In genomic region chr9:129170229-129170628, GRCh38 we compare ENCODE assay signal across 16 cellular contexts. TPM values are rescaled to one million over a fixed set of nuclear protein-coding genes. Genes with fewer than 3 reads are reported as not detected.
A peak's percentile ranks its signal among the peaks of the same experiment; 100 is the strongest.
DNase-seq lines count a peak whose midpoint lies in the region; ATAC-seq, FAIRE-seq and TF ChIP-seq lines count a peak whose summit lies in the region.
"Had no signal": no experiment of that assay in that cellular context is flagged by ENCODE, and none has a peak within 500 bp of the region (broad histone marks: within the 10 kb centered on the region; RNA-seq: fewer than 3 reads in every experiment).

No MANE protein-coding gene starts in this region.

- no peak for TF ChIP-seq RAD21 in GM12878 (IDR thresholded peaks at IDR 0.05; ENCODE audit: insufficient read depth, low read depth, low read length)

- no peak for TF ChIP-seq POLR2A in GM12878 (IDR thresholded peaks at IDR 0.05; ENCODE audit: low read depth, low read length)

- no peaks in the 10 kb centered on the region for H3K36me3 Mint-ChIP-seq in activated T-cell treated with anti-CD3 and anti-CD28 coated beads, Interleukin-2, amount 50 U/mL, for 4 hours (ENCODE audit: insufficient read depth)
- H3K36me3 Mint-ChIP-seq: naive thymus-derived CD4-positive, alpha-beta T cell had no signal

- H3K4me3 Mint-ChIP-seq in activated T-cell treated with anti-CD3 and anti-CD28 coated beads, Interleukin-2, amount 50 U/mL, for 4 hours: no peak overlapping the region
- H3K4me3 Mint-ChIP-seq: activated T-cell treated with anti-CD3 and anti-CD28 coated beads, Interleukin-2, amount 50 U/mL, for 72 hours; naive thymus-derived CD4-positive, alpha-beta T cell had no signal

- no peak for TF ChIP-seq EP300 in GM12878 (IDR thresholded peaks at IDR 0.05; ENCODE audit: borderline replicate concordance in 1 of 2, control insufficient read depth in 1 of 2, low read depth in 2 of 2, low read length in 2 of 2)

- H3K4me1 ChIP-seq in GM12878 (ENCODE audit: control insufficient read depth, insufficient read depth, low read length) (peaks cover 19% of the 10 kb centered on the region; the same call in 1 of the 2 replicates), osteoblast (ENCODE audit: insufficient read depth, low read length) (peaks cover 52% of the 10 kb centered on the region), left ventricle myocardium inferior (peaks cover 51% of the 10 kb centered on the region)

- TF ChIP-seq CTCF in GM12878 (IDR thresholded peaks at IDR 0.05 in 2 of 3, conservative IDR thresholded peaks at IDR 0.05 in 1 of 3; ENCODE audit: control insufficient read depth in 2 of 3, extremely low read depth in 1 of 3, insufficient read depth in 1 of 3, low read depth in 3 of 3, low read length in 3 of 3) (no peak), osteoblast (IDR thresholded peaks at IDR 0.05; ENCODE audit: extremely low read depth, low read depth, low read length) (no peak), left ventricle myocardium inferior (IDR thresholded peaks at IDR 0.05; ENCODE audit: borderline replicate concordance) (no peak)

- H3K4me3 ChIP-seq in GM12878 (no peak overlapping the region), osteoblast (ENCODE audit: insufficient read depth, low read length) (no peak overlapping the region), left ventricle myocardium inferior (no peak overlapping the region)

- intact Hi-C loops in GM12878 (cut with micrococcal nuclease; ENCODE audit: unreplicated experiment): loop anchor here (10.0 kb wide), 2 partner anchors 325 to 445 kb away; no protein-coding TSS in a partner anchor
- intact Hi-C loops in left ventricle myocardium inferior (cut with micrococcal nuclease): loop anchor here (10.0 kb wide), 1 partner anchor 315 kb away; no protein-coding TSS in a partner anchor

- peaks cover 17% of the 10 kb centered on the region for H3K4me1 Mint-ChIP-seq in activated T-cell treated with anti-CD3 and anti-CD28 coated beads, Interleukin-2, amount 50 U/mL, for 4 hours (ENCODE audit: low read depth)

- no TSS peak for BruUV-seq in GM12878 (replicated peaks; lab: Mats Ljungman, UMichigan)

- H3K27me3 ChIP-seq in GM12878 (replicated peaks in 1 of 2; ENCODE audit: control insufficient read depth in 2 of 2, insufficient read depth in 2 of 2, low read length in 1 of 2) (peaks cover 2 to 3% of the 10 kb centered on the region in 2 experiments; a peak in 2 of 4 replicates), osteoblast (ENCODE audit: insufficient read depth, low read length) (no peaks in the 10 kb centered on the region), left ventricle myocardium inferior (ENCODE audit: low read depth) (no peaks in the 10 kb centered on the region)

- DNase-seq in EL (peak; percentile 48), M059J (ENCODE audit: low read depth) (peak; percentile 73), GM12878 (ENCODE audit: low read depth, low spot score) (no peak), osteoblast (ENCODE audit: insufficient read length, low spot score, missing footprints) (peak; percentile 72), NCI-H1436 (lab: John Stamatoyannopoulos, UW) (no peak), left ventricle myocardium inferior (no peak)
- no peak for DNase-seq in activated T-cell treated with anti-CD3 and anti-CD28 coated beads, Interleukin-2, amount 50 U/mL, for 4 hours
- DNase-seq: activated CD4-positive, CD25-positive, alpha-beta regulatory T cell treated with anti-CD3 and anti-CD28 coated beads, Interleukin-2, amount 50 U/mL, for 72 hours; activated T-cell treated with anti-CD3 and anti-CD28 coated beads, Interleukin-2, amount 50 U/mL, for 72 hours; effector memory CD4-positive, alpha-beta T cell; left colon; naive thymus-derived CD4-positive, alpha-beta T cell; NCI-H1048; retina; stimulated activated CD4-positive, alpha-beta T cell treated with anti-CD3 and anti-CD28 coated beads, Interleukin-4, amount 100 ng/mL, for 4 hours; stimulated activated naive CD4-positive, alpha-beta T cell had no signal

- H3K9ac ChIP-seq in GM12878 (ENCODE audit: control insufficient read depth, insufficient read depth, low read length): no peak overlapping the region

- no peaks in the 10 kb centered on the region for H3K79me2 ChIP-seq in GM12878 (ENCODE audit: control insufficient read depth, insufficient read depth, low read length)
- H3K79me2 ChIP-seq in osteoblast (ENCODE audit: insufficient read depth, low read length): no peaks in the 10 kb centered on the region

- 11% methylated on average over 6 of the region's 6 CpGs for WGBS in GM12878 (ENCODE audit: insufficient coverage, insufficient replicate concordance, low lambda C conversion rate, missing lambda C conversion rate)

- FAIRE-seq in GM12878 (lab: Jason Lieb, UNC): peak; percentile 7

- H3K36me3 ChIP-seq in GM12878 (ENCODE audit: control insufficient read depth in 2 of 2, insufficient read depth in 2 of 2, low read length in 1 of 2): no peaks in the 10 kb centered on the region
- no peaks in the 10 kb centered on the region for H3K36me3 ChIP-seq in osteoblast (ENCODE audit: insufficient read depth, low read length)
- no peaks in the 10 kb centered on the region for H3K36me3 ChIP-seq in left ventricle myocardium inferior

- SMC1A ChIA-PET in GM12878 (lab: Charles Lee; ENCODE audit: uncharacterized antibody, unreplicated experiment): interaction anchor here (0.9 to 9.1 kb wide), 3 partner anchors 29 to 455 kb away, joined by 4 to 116 read pairs (median 4); partner anchors contain the start of gene NTMT1

- H3K27ac ChIP-seq in GM12878 (ENCODE audit: control insufficient read depth, insufficient read depth): no peak overlapping the region
- H3K27ac ChIP-seq in osteoblast (ENCODE audit: low read depth, low read length): no peak overlapping the region
- no peak overlapping the region for H3K27ac ChIP-seq in left ventricle myocardium inferior (replicated peaks)

- H2AFZ ChIP-seq in GM12878 (ENCODE audit: control insufficient read depth, low read depth, low read length) (no peak overlapping the region), osteoblast (ENCODE audit: low read length) (no peak overlapping the region)

- RAD21 ChIA-PET in GM12878 (lab: Charles Lee; ENCODE audit: unreplicated experiment): interaction anchor here (1.1 to 10.4 kb wide), 3 partner anchors 9 to 455 kb away, joined by 3 to 197 read pairs (median 4); no protein-coding TSS in a partner anchor

- CTCF ChIA-PET in GM12878 (lab: Yijun Ruan, JAX): interaction anchor here (1.0 to 13.1 kb wide), 4 partner anchors 28 to 455 kb away, joined by 3 to 273 read pairs (median 38); no protein-coding TSS in a partner anchor

- POLR2A ChIA-PET in GM12878 (lab: Charles Lee): interaction anchor here (0.7 to 1.0 kb wide), 2 partner anchors 29 to 30 kb away, joined by 4 read pairs; no protein-coding TSS in a partner anchor

- in situ Hi-C loops in GM12878 (cut with MboI): loop anchor here (5.0 kb wide), 1 partner anchor 442 kb away; no protein-coding TSS in a partner anchor

- ATAC-seq in GM12878: peak; percentile 18; the same call in 2 of the 3 replicates
- no peak for ATAC-seq in activated T-cell treated with anti-CD3 and anti-CD28 coated beads, Interleukin-2, amount 50 U/mL, for 4 hours
- ATAC-seq: left colon; naive thymus-derived CD4-positive, alpha-beta T cell had no signal

- no peaks in the 10 kb centered on the region for H3K9me3 ChIP-seq in GM12878 (replicated peaks; ENCODE audit: control insufficient read depth, insufficient read depth, low read length)
- no peaks in the 10 kb centered on the region for H3K9me3 ChIP-seq in osteoblast (ENCODE audit: low read depth, low read length)
- no peaks in the 10 kb centered on the region for H3K9me3 ChIP-seq in left ventricle myocardium inferior (replicated peaks)

- H3K4me2 ChIP-seq in GM12878 (ENCODE audit: control insufficient read depth, insufficient read depth): 0 out of 2 replicates have a peak overlapping the region, but pooled peaks have one; percentile 3
- H3K4me2 ChIP-seq in osteoblast (ENCODE audit: insufficient read depth, low read length): peak overlapping the region; percentile 32

- H4K20me1 ChIP-seq in GM12878 (ENCODE audit: control insufficient read depth, insufficient read depth) (no peaks in the 10 kb centered on the region), osteoblast (ENCODE audit: insufficient read depth, low read length) (no peaks in the 10 kb centered on the region)

- no peaks in the 10 kb centered on the region for H3K9me3 Mint-ChIP-seq in activated T-cell treated with anti-CD3 and anti-CD28 coated beads, Interleukin-2, amount 50 U/mL, for 4 hours
- H3K9me3 Mint-ChIP-seq: activated T-cell treated with anti-CD3 and anti-CD28 coated beads, Interleukin-2, amount 50 U/mL, for 72 hours; naive thymus-derived CD4-positive, alpha-beta T cell had no signal

- peaks cover 4% of the 10 kb centered on the region for H3K27me3 Mint-ChIP-seq in activated T-cell treated with anti-CD3 and anti-CD28 coated beads, Interleukin-2, amount 50 U/mL, for 4 hours (ENCODE audit: low read depth)

RNA-seq across cellular contexts. Expression of gene IER5L, which starts 7.8 kb away (rescaled TPM):
- 43.1 and 75.3 TPM in 2 replicates for total RNA-seq in M059J (2014; rRNA removed; shearing (Covaris generic))
- 1.3 and 1.4 TPM in 2 replicates for total RNA-seq in GM12878 (2013; cell fraction: nucleolus; rRNA removed)
- 1.4 and 1.7 TPM in 2 replicates for total RNA-seq in GM12878 (2014; rRNA removed)
- 0.09 and 0.14 TPM in 2 replicates for total RNA-seq in GM12878 (2014; rRNA removed; fragmentation: Illumina TruSeq; extraction: Trizol)
- 1.2 TPM in 2 replicates for total RNA-seq in GM12878 (2021)
- polyA plus RNA-seq in GM12878 (2011; ENCODE audit: low read depth): not detected
- polyA plus RNA-seq in GM12878 (2011; rRNA removed): 0.35 and 0.52 TPM in 2 replicates
- 0.49 and 0.57 TPM in 2 replicates for polyA plus RNA-seq in GM12878 (2011; cell fraction: cytosol; rRNA removed)
- 1.2 and 1.7 TPM in 2 replicates for polyA plus RNA-seq in GM12878 (2011; cell fraction: nucleus; rRNA removed)
- polyA plus RNA-seq in GM12878 (2012): 0.22 and 0.31 TPM in 2 replicates
- polyA plus RNA-seq in GM12878 (2014; fragmentation: Illumina TruSeq; extraction: Trizol): 0.04 TPM in 1 of 2 replicates, not detected in the other
- under 1 TPM; 0.08 to 0.13 TPM for polyA plus RNA-seq in GM12878 (2014; fragmentation: Nextera tagmentation; extraction: Ambion mirVana)
- polyA plus RNA-seq in GM12878 (2014; rRNA removed): 0.67 and 1.2 TPM in 2 replicates
- under 1 TPM; 0.13 to 0.20 TPM for polyA plus RNA-seq in GM12878 (2016; fragmentation: Nextera tagmentation; extraction: Ambion mirVana)
- polyA minus RNA-seq in GM12878 (2011; rRNA and poly(A)+ RNA removed): 0.15 and 0.36 TPM in 2 replicates
- 0.83 and 0.94 TPM in 2 replicates for polyA minus RNA-seq in GM12878 (2011; cell fraction: cytosol; rRNA and poly(A)+ RNA removed)
- 2.7 and 4.0 TPM in 2 replicates for polyA minus RNA-seq in GM12878 (2011; cell fraction: nucleus; rRNA and poly(A)+ RNA removed)
- 86.1 and 104 TPM in 2 replicates for total RNA-seq in osteoblast
- total RNA-seq in activated T-cell treated with anti-CD3 and anti-CD28 coated beads, Interleukin-2, amount 50 U/mL, for 4 hours: 1 to 10 TPM; 1.6 to 1.9 (median 1.8) TPM
- total RNA-seq in left ventricle myocardium inferior: 3.8 TPM

RNA-seq across cellular contexts. Expression of gene PTPA, which starts 59.0 kb away (rescaled TPM):
- 106 and 152 TPM in 2 replicates for total RNA-seq in M059J (2014; rRNA removed; shearing (Covaris generic))
- 38.9 and 47.5 TPM in 2 replicates for total RNA-seq in GM12878 (2013; cell fraction: nucleolus; rRNA removed)
- 86.2 and 91.7 TPM in 2 replicates for total RNA-seq in GM12878 (2014; rRNA removed)
- total RNA-seq in GM12878 (2014; rRNA removed; fragmentation: Illumina TruSeq; extraction: Trizol): 42.9 and 45.6 TPM in 2 replicates
- 91.3 and 100 TPM in 2 replicates for total RNA-seq in GM12878 (2021)
- polyA plus RNA-seq in GM12878 (2011; ENCODE audit: low read depth): 22.8 TPM
- polyA plus RNA-seq in GM12878 (2011; rRNA removed): 90.9 and 111 TPM in 2 replicates
- polyA plus RNA-seq in GM12878 (2011; cell fraction: cytosol; rRNA removed): 132 and 151 TPM in 2 replicates
- 121 and 122 TPM in 2 replicates for polyA plus RNA-seq in GM12878 (2011; cell fraction: nucleus; rRNA removed)
- polyA plus RNA-seq in GM12878 (2012): 35.0 and 40.3 TPM in 2 replicates
- 56.2 and 61.6 TPM in 2 replicates for polyA plus RNA-seq in GM12878 (2014; fragmentation: Illumina TruSeq; extraction: Trizol)
- 1 to 10 TPM; 1.6 to 3.2 TPM for polyA plus RNA-seq in GM12878 (2014; fragmentation: Nextera tagmentation; extraction: Ambion mirVana)
- 69.6 and 81.5 TPM in 2 replicates for polyA plus RNA-seq in GM12878 (2014; rRNA removed)
- 10 to 100 TPM; 48.3 to 54.0 TPM for polyA plus RNA-seq in GM12878 (2016; fragmentation: Nextera tagmentation; extraction: Ambion mirVana)
- 86.4 and 110 TPM in 2 replicates for polyA minus RNA-seq in GM12878 (2011; rRNA and poly(A)+ RNA removed)
- 42.0 and 43.0 TPM in 2 replicates for polyA minus RNA-seq in GM12878 (2011; cell fraction: cytosol; rRNA and poly(A)+ RNA removed)
- polyA minus RNA-seq in GM12878 (2011; cell fraction: nucleus; rRNA and poly(A)+ RNA removed): 38.0 and 50.2 TPM in 2 replicates
- total RNA-seq in osteoblast: 64.8 and 73.5 TPM in 2 replicates
- 10 to 100 TPM; 80.7 to 90.2 (median 89.9) TPM for total RNA-seq in activated T-cell treated with anti-CD3 and anti-CD28 coated beads, Interleukin-2, amount 50 U/mL, for 4 hours
- 162 TPM for total RNA-seq in left ventricle myocardium inferior

RNA-seq across cellular contexts. Expression of gene CRAT, which starts 59.6 kb away (rescaled TPM):
- 39.3 and 46.0 TPM in 2 replicates for total RNA-seq in M059J (2014; rRNA removed; shearing (Covaris generic))
- total RNA-seq in GM12878 (2013; cell fraction: nucleolus; rRNA removed): 0.59 and 1.1 TPM in 2 replicates
- total RNA-seq in GM12878 (2014; rRNA removed) (2.0 TPM in 2 replicates), GM12878 (2014; rRNA removed; fragmentation: Illumina TruSeq; extraction: Trizol) (0.60 and 0.89 TPM in 2 replicates), GM12878 (2021) (2.9 and 3.4 TPM in 2 replicates), osteoblast (64.8 and 79.6 TPM in 2 replicates), left ventricle myocardium inferior (85.3 TPM)
- 0.85 TPM for polyA plus RNA-seq in GM12878 (2011; ENCODE audit: low read depth)
- polyA plus RNA-seq in GM12878 (2011; rRNA removed) (0.32 and 0.61 TPM in 2 replicates), GM12878 (2014; fragmentation: Illumina TruSeq; extraction: Trizol) (0.79 and 1.5 TPM in 2 replicates), GM12878 (2014; fragmentation: Nextera tagmentation; extraction: Ambion mirVana) (under 1 TPM; 0.10 to 0.47 TPM), GM12878 (2014; rRNA removed) (2.0 and 2.7 TPM in 2 replicates), GM12878 (2016; fragmentation: Nextera tagmentation; extraction: Ambion mirVana) (1 to 10 TPM; 3.2 to 3.4 TPM)
- 1.1 and 1.6 TPM in 2 replicates for polyA plus RNA-seq in GM12878 (2011; cell fraction: cytosol; rRNA removed)
- 2.0 TPM in 2 replicates for polyA plus RNA-seq in GM12878 (2011; cell fraction: nucleus; rRNA removed)
- 2.0 and 3.2 TPM in 2 replicates for polyA plus RNA-seq in GM12878 (2012)
- polyA minus RNA-seq in GM12878 (2011; rRNA and poly(A)+ RNA removed): 1.0 and 1.5 TPM in 2 replicates
- 0.52 and 3.1 TPM in 2 replicates for polyA minus RNA-seq in GM12878 (2011; cell fraction: cytosol; rRNA and poly(A)+ RNA removed)
- polyA minus RNA-seq in GM12878 (2011; cell fraction: nucleus; rRNA and poly(A)+ RNA removed): 0.48 and 1.1 TPM in 2 replicates
- total RNA-seq in activated T-cell treated with anti-CD3 and anti-CD28 coated beads, Interleukin-2, amount 50 U/mL, for 4 hours: 1 to 10 TPM; 3.4 to 5.2 (median 5.2) TPM

Comparison
In these comparisons a context has a peak if more than half of its experiments do, and no peak if none do; other contexts are left out.
1. DNase-seq: peak in EL (single experiment), M059J (single experiment) and osteoblast (single experiment); none in GM12878 (single experiment), activated T-cell treated with anti-CD3 and anti-CD28 coated beads, Interleukin-2, amount 50 U/mL, for 4 hours (single experiment), NCI-H1436 (single experiment) and left ventricle myocardium inferior (single experiment).